ENCODE assay signal across 15 cellular contexts in the genomic region with DNA sequence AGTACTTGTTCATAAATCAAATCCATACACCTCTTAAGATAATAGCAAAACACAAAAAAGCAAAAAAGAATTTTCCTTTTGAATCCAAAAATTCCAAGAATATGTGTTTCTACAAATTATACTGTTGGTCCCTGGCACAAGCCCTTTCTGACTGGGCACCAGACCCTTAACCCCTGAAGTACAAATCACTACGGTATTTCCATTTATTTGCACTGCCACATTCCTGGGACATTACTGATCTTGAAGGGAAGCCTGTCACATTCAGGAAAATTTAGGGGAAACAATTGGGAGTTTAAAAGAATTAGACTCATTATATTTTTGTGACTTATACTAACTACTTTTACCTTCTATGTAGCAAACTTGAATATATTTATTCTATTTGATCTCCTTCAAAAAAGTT.
"Had no signal": no experiment of that assay in that cellular context is flagged by ENCODE, and none has a peak within 500 bp of the region (broad histone marks: within the 10 kb centered on the region; RNA-seq: fewer than 3 reads in every experiment).

No MANE protein-coding gene starts in this region.

- H3K4me1 Mint-ChIP-seq: activated naive CD8-positive, alpha-beta T cell treated with anti-CD3 and anti-CD28 coated beads, Interleukin-2, amount 50 U/mL, for 24 hours; stimulated activated naive B cell treated with anti-CD40 and anti-IgM and Interleukin-4, amounts not matched to agents 10 μg/mL and 1 μg/mL and 100 μg/mL, for 72 hours had no signal

- ATAC-seq: activated naive CD8-positive, alpha-beta T cell treated with anti-CD3 and anti-CD28 coated beads, Interleukin-2, amount 50 U/mL, for 24 hours; esophagus mucosa; natural killer cell treated with Interleukin-12 subunit alpha and Interleukin-12 subunit beta and Interleukin-15 and Interleukin-18, amount 100 ng/mL, for 72 hours; stimulated activated naive B cell treated with anti-CD40 and anti-IgM and Interleukin-4, amounts not matched to agents 10 μg/mL and 1 μg/mL and 100 μg/mL, for 72 hours had no signal

- DNase-seq: activated CD4-positive, alpha-beta T cell treated with anti-CD3 and anti-CD28 coated beads for 1 hour; activated CD4-positive, alpha-beta T cell treated with anti-CD3 and anti-CD28 coated beads, Interleukin-2, amount 50 U/mL, for 48 hours; activated naive CD4-positive, alpha-beta T cell treated with anti-CD3 and anti-CD28 coated beads for 36 hours; activated naive CD8-positive, alpha-beta T cell treated with anti-CD3 and anti-CD28 coated beads, Interleukin-2, amount 50 U/mL, for 24 hours; glutamatergic neuron; hypothalamus; nucleus accumbens; sigmoid colon; stimulated activated CD4-positive, alpha-beta T cell treated with anti-CD3 and anti-CD28 coated beads, Interleukin-12 subunit alpha, Interleukin-12 subunit beta, amount 100 ng/mL, for 4 hours; stimulated activated naive B cell treated with anti-CD40 and anti-IgM and Interleukin-4, amounts not matched to agents 10 μg/mL and 1 μg/mL and 100 μg/mL, for 72 hours; tibial artery; uterus had no signal

- H3K9me3 Mint-ChIP-seq: activated naive CD4-positive, alpha-beta T cell treated with anti-CD3 and anti-CD28 coated beads for 36 hours; activated naive CD8-positive, alpha-beta T cell treated with anti-CD3 and anti-CD28 coated beads, Interleukin-2, amount 50 U/mL, for 24 hours; activated T-helper 2 cell treated with anti-CD3 and anti-CD28 coated beads, Interferon-gamma antibody, Interleukin-2, Interleukin-4, amounts not matched to agents 10 μg/mL and 5 μg/mL and 100 μg/mL, durations not matched to agents 14 hours and 24 hours and 36 hours; natural killer cell treated with Interleukin-12 subunit alpha and Interleukin-12 subunit beta and Interleukin-15 and Interleukin-18, amount 100 ng/mL, for 72 hours; stimulated activated naive B cell treated with anti-CD40 and anti-IgM and Interleukin-4, amounts not matched to agents 10 μg/mL and 1 μg/mL and 100 μg/mL, for 72 hours had no signal

- H3K4me3 Mint-ChIP-seq: activated naive CD4-positive, alpha-beta T cell treated with anti-CD3 and anti-CD28 coated beads for 36 hours; activated naive CD8-positive, alpha-beta T cell treated with anti-CD3 and anti-CD28 coated beads, Interleukin-2, amount 50 U/mL, for 24 hours; natural killer cell treated with Interleukin-12 subunit alpha and Interleukin-12 subunit beta and Interleukin-15 and Interleukin-18, amount 100 ng/mL, for 72 hours; stimulated activated naive B cell treated with anti-CD40 and anti-IgM and Interleukin-4, amounts not matched to agents 10 μg/mL and 1 μg/mL and 100 μg/mL, for 72 hours had no signal

- H3K36me3 Mint-ChIP-seq: natural killer cell treated with Interleukin-12 subunit alpha and Interleukin-12 subunit beta and Interleukin-15 and Interleukin-18, amount 100 ng/mL, for 72 hours; stimulated activated naive B cell treated with anti-CD40 and anti-IgM and Interleukin-4, amounts not matched to agents 10 μg/mL and 1 μg/mL and 100 μg/mL, for 72 hours had no signal

- H3K27ac Mint-ChIP-seq: activated naive CD4-positive, alpha-beta T cell treated with anti-CD3 and anti-CD28 coated beads for 36 hours; activated naive CD8-positive, alpha-beta T cell treated with anti-CD3 and anti-CD28 coated beads, Interleukin-2, amount 50 U/mL, for 24 hours; activated T-helper 2 cell treated with anti-CD3 and anti-CD28 coated beads, Interferon-gamma antibody, Interleukin-2, Interleukin-4, amounts not matched to agents 10 μg/mL and 5 μg/mL and 100 μg/mL, durations not matched to agents 14 hours and 24 hours and 36 hours; natural killer cell treated with Interleukin-12 subunit alpha and Interleukin-12 subunit beta and Interleukin-15 and Interleukin-18, amount 100 ng/mL, for 72 hours; stimulated activated naive B cell treated with anti-CD40 and anti-IgM and Interleukin-4, amounts not matched to agents 10 μg/mL and 1 μg/mL and 100 μg/mL, for 72 hours had no signal

- H3K27me3 Mint-ChIP-seq: activated naive CD8-positive, alpha-beta T cell treated with anti-CD3 and anti-CD28 coated beads, Interleukin-2, amount 50 U/mL, for 24 hours; stimulated activated naive B cell treated with anti-CD40 and anti-IgM and Interleukin-4, amounts not matched to agents 10 μg/mL and 1 μg/mL and 100 μg/mL, for 72 hours had no signal
